9 cellular contexts compared by ENCODE assay signal in the genomic region with DNA sequence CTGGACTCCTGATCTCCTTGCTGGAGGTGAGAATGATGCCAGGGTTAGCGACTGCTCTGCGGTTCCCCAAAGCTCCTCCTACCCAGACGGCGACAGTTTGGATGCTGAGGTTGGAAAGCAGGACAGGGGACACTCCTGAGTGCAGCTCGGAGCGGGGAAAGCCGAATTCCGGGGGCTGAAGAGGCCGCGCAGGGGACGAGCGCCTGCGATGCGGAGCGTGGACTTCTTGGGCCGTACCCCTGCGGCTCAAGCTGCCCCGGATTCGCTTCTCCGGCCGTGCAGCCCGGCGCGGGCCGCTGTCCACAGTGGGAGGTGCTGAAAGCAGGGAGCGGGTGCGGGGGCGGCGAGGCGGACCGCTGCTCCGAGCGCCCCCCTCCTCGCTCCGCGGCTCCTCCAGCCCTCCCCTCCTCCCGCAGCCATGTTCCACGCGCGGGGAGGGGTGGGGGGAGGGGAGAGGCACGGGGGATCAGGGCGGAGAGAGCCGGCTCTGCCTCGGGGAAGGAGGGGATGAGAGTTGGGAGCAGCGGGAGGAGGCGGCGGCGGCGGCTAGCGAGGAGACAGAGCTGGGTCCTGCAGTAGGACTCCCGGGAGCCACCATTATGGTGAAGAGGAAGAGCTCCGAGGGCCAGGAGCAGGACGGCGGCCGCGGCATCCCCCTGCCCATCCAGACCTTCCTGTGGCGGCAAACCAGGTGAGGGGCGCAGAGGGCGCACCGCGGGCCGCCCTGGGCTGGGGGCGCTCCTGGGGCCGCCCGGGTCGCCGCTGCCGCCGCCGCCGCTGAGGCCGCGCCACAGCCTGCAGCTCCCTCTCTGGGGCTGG.
DNase-seq lines count a peak whose midpoint lies in the region; ATAC-seq and TF ChIP-seq lines count a peak whose summit lies in the region.
"Had no signal": no experiment of that assay in that cellular context is flagged by ENCODE, and none has a peak within 500 bp of the region (broad histone marks: within the 10 kb centered on the region; RNA-seq: fewer than 3 reads in every experiment).

A gene with protein sequence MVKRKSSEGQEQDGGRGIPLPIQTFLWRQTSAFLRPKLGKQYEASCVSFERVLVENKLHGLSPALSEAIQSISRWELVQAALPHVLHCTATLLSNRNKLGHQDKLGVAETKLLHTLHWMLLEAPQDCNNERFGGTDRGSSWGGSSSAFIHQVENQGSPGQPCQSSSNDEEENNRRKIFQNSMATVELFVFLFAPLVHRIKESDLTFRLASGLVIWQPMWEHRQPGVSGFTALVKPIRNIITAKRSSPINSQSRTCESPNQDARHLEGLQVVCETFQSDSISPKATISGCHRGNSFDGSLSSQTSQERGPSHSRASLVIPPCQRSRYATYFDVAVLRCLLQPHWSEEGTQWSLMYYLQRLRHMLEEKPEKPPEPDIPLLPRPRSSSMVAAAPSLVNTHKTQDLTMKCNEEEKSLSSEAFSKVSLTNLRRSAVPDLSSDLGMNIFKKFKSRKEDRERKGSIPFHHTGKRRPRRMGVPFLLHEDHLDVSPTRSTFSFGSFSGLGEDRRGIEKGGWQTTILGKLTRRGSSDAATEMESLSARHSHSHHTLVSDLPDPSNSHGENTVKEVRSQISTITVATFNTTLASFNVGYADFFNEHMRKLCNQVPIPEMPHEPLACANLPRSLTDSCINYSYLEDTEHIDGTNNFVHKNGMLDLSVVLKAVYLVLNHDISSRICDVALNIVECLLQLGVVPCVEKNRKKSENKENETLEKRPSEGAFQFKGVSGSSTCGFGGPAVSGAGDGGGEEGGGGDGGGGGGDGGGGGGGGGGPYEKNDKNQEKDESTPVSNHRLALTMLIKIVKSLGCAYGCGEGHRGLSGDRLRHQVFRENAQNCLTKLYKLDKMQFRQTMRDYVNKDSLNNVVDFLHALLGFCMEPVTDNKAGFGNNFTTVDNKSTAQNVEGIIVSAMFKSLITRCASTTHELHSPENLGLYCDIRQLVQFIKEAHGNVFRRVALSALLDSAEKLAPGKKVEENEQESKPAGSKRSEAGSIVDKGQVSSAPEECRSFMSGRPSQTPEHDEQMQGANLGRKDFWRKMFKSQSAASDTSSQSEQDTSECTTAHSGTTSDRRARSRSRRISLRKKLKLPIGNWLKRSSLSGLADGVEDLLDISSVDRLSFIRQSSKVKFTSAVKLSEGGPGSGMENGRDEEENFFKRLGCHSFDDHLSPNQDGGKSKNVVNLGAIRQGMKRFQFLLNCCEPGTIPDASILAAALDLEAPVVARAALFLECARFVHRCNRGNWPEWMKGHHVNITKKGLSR (N-terminal part only) (plus strand): TSS at position 359 of the 819 bp plus-strand sequence. CDS start 241 bp downstream, at position 600.

- DNase-seq in DMS153 (lab: John Stamatoyannopoulos, UW) = peak; percentile 39
- DNase-seq in HEK293T (ENCODE audit: extremely low spot score) = peak; percentile 80
- peak; percentile 54 for DNase-seq in NCI-H526 treated with DMSO at 0.1 percent for 48 hours (lab: John Stamatoyannopoulos, UW)
- peak; percentile 31 for DNase-seq in brain pericyte (ENCODE audit: low read depth, low spot score)
- DNase-seq in iPS DF 6.9 (ENCODE audit: low read depth, low spot score) = no peak
- peak; percentile 35 for DNase-seq in retinal pigment epithelial cell (ENCODE audit: low read depth)

- POLR2A ChIA-PET in HEK293T (lab: Yijun Ruan, JAX) = no interaction called here

- WGBS in iPS DF 6.9 (ENCODE audit: insufficient coverage, insufficient read length) = no CpG with 5 or more reads among the region's 73 CpGs

- no peaks in the 10 kb centered on the region for H3K9me3 ChIP-seq in iPS DF 6.9 (ENCODE audit: control insufficient read depth, insufficient read depth, low read length)
- H3K9me3 ChIP-seq: neutrophil had no signal

- H3K27ac ChIP-seq in iPS DF 6.9 (ENCODE audit: low read length) = no peak within 1 kb of the TSS
- H3K27ac ChIP-seq: neutrophil had no signal

- TF ChIP-seq CTCF in retinal pigment epithelial cell (conservative IDR thresholded peaks at IDR 0.05; ENCODE audit: low read depth, low read length) = no peak

- H3K36me3 ChIP-seq in iPS DF 6.9 (ENCODE audit: control insufficient read depth, insufficient read depth, low read length) = no peaks in the 10 kb centered on the region
- H3K36me3 ChIP-seq: neutrophil had no signal

- CTCF ChIA-PET in HEK293T (lab: Yijun Ruan, JAX) = interaction anchor here (0.5 to 1.0 kb wide), 4 partner anchors 27 to 1380 kb away, joined by 3 read pairs; no protein-coding TSS in a partner anchor

- ATAC-seq in HG02763 (IDR thresholded peaks at IDR 0.05; ENCODE audit: unreplicated experiment) (no peak), GM19324 (IDR thresholded peaks at IDR 0.05; ENCODE audit: low FRiP score, unreplicated experiment) (no peak)

- peak within 1 kb of the TSS; percentile 64; the same call in 1 of the 2 replicates for H3K4me3 ChIP-seq in iPS DF 6.9 (ENCODE audit: low read length)
- peak within 1 kb of the TSS; percentile 65 for H3K4me3 ChIP-seq in retinal pigment epithelial cell (ENCODE audit: low read length)

- H3K4me1 ChIP-seq in iPS DF 6.9 (ENCODE audit: control insufficient read depth, insufficient read depth, low read length) = no peaks in the 10 kb centered on the region

- peaks cover 10% of the 10 kb centered on the region; the same call in 1 of the 2 replicates for H3K27me3 ChIP-seq in iPS DF 6.9 (ENCODE audit: control insufficient read depth, insufficient read depth, low read length)

TF ChIP-seq in HEK293T, 16 proteins besides CTCF, POLR2A, EP300 and RAD21:
- TF ChIP-seq FOXK2 (IDR thresholded peaks at IDR 0.05) = no peak
- no peak for TF ChIP-seq NFRKB (IDR thresholded peaks at IDR 0.05)
- TF ChIP-seq HDGF (IDR thresholded peaks at IDR 0.05; ENCODE audit: borderline replicate concordance) = no peak
- no peak for TF ChIP-seq PKNOX1 (IDR thresholded peaks at IDR 0.05)
- no peak for TF ChIP-seq LEF1 (IDR thresholded peaks at IDR 0.05; ENCODE audit: borderline replicate concordance)
- TF ChIP-seq ARNT (IDR thresholded peaks at IDR 0.05) = no peak
- TF ChIP-seq FOXM1 (IDR thresholded peaks at IDR 0.05; ENCODE audit: borderline replicate concordance) = no peak
- TF ChIP-seq TARDBP (IDR thresholded peaks at IDR 0.05) = no peak
- no peak for TF ChIP-seq L3MBTL2 (conservative IDR thresholded peaks at IDR 0.05)
- no peak for TF ChIP-seq ZNF384 (IDR thresholded peaks at IDR 0.05)
- no peak for TF ChIP-seq BHLHE40 (IDR thresholded peaks at IDR 0.05; ENCODE audit: borderline replicate concordance)
